Comparison of ENCODE assay signal across 16 cellular contexts in genomic region chr3:99319961-99320360, GRCh38.
A peak's percentile ranks its signal among the peaks of the same experiment; 100 is the strongest.
DNase-seq lines count a peak whose midpoint lies in the region; TF ChIP-seq lines count a peak whose summit lies in the region.
"Had no signal": no experiment of that assay in that cellular context is flagged by ENCODE, and none has a peak within 500 bp of the region (broad histone marks: within the 10 kb centered on the region; RNA-seq: fewer than 3 reads in every experiment).

No MANE protein-coding gene starts in this region.

- TF ChIP-seq CTCF in SK-N-SH (IDR thresholded peaks at IDR 0.05) (no peak), fibroblast of lung (conservative IDR thresholded peaks at IDR 0.05 in 1 of 2, IDR thresholded peaks at IDR 0.05 in 1 of 2; ENCODE audit: low read depth in 1 of 2, low read length in 2 of 2) (no peak), retinal pigment epithelial cell (conservative IDR thresholded peaks at IDR 0.05; ENCODE audit: low read depth, low read length) (no peak), glutamatergic neuron (IDR thresholded peaks at IDR 0.05; ENCODE audit: partially characterized antibody, unreplicated experiment) (no peak)

- peaks cover 11% of the 10 kb centered on the region for H3F3A ChIP-seq in SK-N-SH (replicated peaks; ENCODE audit: insufficient read depth)

- no peak overlapping the region for H3K4me3 Mint-ChIP-seq in glutamatergic neuron (ENCODE audit: unreplicated experiment)
- H3K4me3 Mint-ChIP-seq: activated naive CD4-positive, alpha-beta T cell treated with anti-CD3 and anti-CD28 coated beads, Interleukin-2, amount 50 U/mL, for 24 hours; dendritic cell treated with granulocyte-macrophage colony-stimulating factor and Interleukin-4, amounts not matched to agents 40 ng/mL and 50 ng/mL, for 4 days; nephron had no signal

- no peaks in the 10 kb centered on the region for H3K9me3 ChIP-seq in SK-N-SH
- H3K9me3 ChIP-seq in fibroblast of lung (ENCODE audit: control insufficient read depth, insufficient read depth, low read depth, low read length), result no peaks in the 10 kb centered on the region
- H3K9me3 ChIP-seq: left ventricle myocardium inferior had no signal

- CTCF ChIA-PET in SK-N-SH (lab: Yijun Ruan, JAX), result no interaction called here

- TF ChIP-seq EP300 in SK-N-SH (IDR thresholded peaks at IDR 0.05; ENCODE audit: borderline replicate concordance in 1 of 2, low read depth in 1 of 2, low read length in 1 of 2), result peak in 1 of 2 experiments; percentile 32; a peak in 1 of 4 replicates

- POLR2A ChIA-PET in SK-N-SH (lab: Yijun Ruan, JAX), result no interaction called here

- H3K4me1 ChIP-seq in SK-N-SH (ENCODE audit: control insufficient read depth in 1 of 2, insufficient read depth in 2 of 2, low read depth in 1 of 2, low read length in 1 of 2) (no peaks in the 10 kb centered on the region; a peak in 1 of 4 replicates), fibroblast of lung (ENCODE audit: control insufficient read depth, extremely low read depth, insufficient read depth, low read length) (peaks cover 11% of the 10 kb centered on the region)
- H3K4me1 ChIP-seq: left ventricle myocardium inferior had no signal

- no peak overlapping the region for H3K4me3 ChIP-seq in SK-N-SH (ENCODE audit: low read depth in 2 of 2, low read length in 1 of 2)
- no peak overlapping the region for H3K4me3 ChIP-seq in fibroblast of lung (replicated peaks in 1 of 4; ENCODE audit: control extremely low read depth in 1 of 4, insufficient read depth in 1 of 4, low read depth in 3 of 4, low read length in 4 of 4)
- no peak overlapping the region for H3K4me3 ChIP-seq in retinal pigment epithelial cell (ENCODE audit: low read length)
- H3K4me3 ChIP-seq: left ventricle myocardium inferior had no signal

- H2AFZ ChIP-seq in SK-N-SH (ENCODE audit: low read depth), result no peak overlapping the region
- H2AFZ ChIP-seq in fibroblast of lung (ENCODE audit: low read length), result no peak overlapping the region

- DNase-seq in GM03348 (ENCODE audit: low spot score) (peak; percentile 72), SK-N-SH (no peak), fibroblast of lung (ENCODE audit: low read depth in 2 of 2) (peak; percentile 84 to 95), retinal pigment epithelial cell (ENCODE audit: low read depth) (peak; percentile 81), DMS 273 treated with DMSO at 0.1 percent for 48 hours (lab: John Stamatoyannopoulos, UW) (no peak), glutamatergic neuron (no peak), midbrain (lab: John Stamatoyannopoulos, UW) (no peak)
- DNase-seq in activated CD4-positive, alpha-beta T cell treated with anti-CD3 and anti-CD28 coated beads for 48 hours, result no peak
- DNase-seq: left ventricle myocardium inferior, NCI-H526 treated with DMSO at 0.1 percent for 48 hours, Right ventricle myocardium superior, small intestine, substantia nigra had no signal

- no peaks in the 10 kb centered on the region; the same call in 1 of the 2 replicates for H3K27me3 ChIP-seq in SK-N-SH (ENCODE audit: insufficient read depth)
- no peaks in the 10 kb centered on the region for H3K27me3 ChIP-seq in fibroblast of lung (ENCODE audit: control insufficient read depth, insufficient read depth, low read length)

- H3K9me2 ChIP-seq in SK-N-SH, result no peaks in the 10 kb centered on the region

- H3K9ac ChIP-seq in SK-N-SH (no peak overlapping the region), fibroblast of lung (ENCODE audit: insufficient read depth, low read length) (no peak overlapping the region)

- H3K4me2 ChIP-seq in SK-N-SH (no peak overlapping the region), fibroblast of lung (ENCODE audit: extremely low read depth, insufficient read depth, low read length) (no peak overlapping the region)

- no peaks in the 10 kb centered on the region for H3K79me2 ChIP-seq in SK-N-SH (ENCODE audit: insufficient read depth)
- no peaks in the 10 kb centered on the region for H3K79me2 ChIP-seq in fibroblast of lung (ENCODE audit: control insufficient read depth, insufficient read depth, low read length)

- H3K36me3 ChIP-seq in SK-N-SH (replicated peaks in 1 of 2; ENCODE audit: control insufficient read depth in 1 of 2, insufficient read depth in 2 of 2, low read length in 1 of 2), result no peaks in the 10 kb centered on the region
- no peaks in the 10 kb centered on the region for H3K36me3 ChIP-seq in fibroblast of lung (ENCODE audit: control insufficient read depth, insufficient read depth, low read length)
- H3K36me3 ChIP-seq: left ventricle myocardium inferior had no signal

- no peaks in the 10 kb centered on the region for H3K36me3 Mint-ChIP-seq in glutamatergic neuron (ENCODE audit: unreplicated experiment)
- H3K36me3 Mint-ChIP-seq: activated naive CD4-positive, alpha-beta T cell treated with anti-CD3 and anti-CD28 coated beads, Interleukin-2, amount 50 U/mL, for 24 hours had no signal

- H4K20me1 ChIP-seq in SK-N-SH (ENCODE audit: insufficient read depth) (no peaks in the 10 kb centered on the region), fibroblast of lung (ENCODE audit: control insufficient read depth, extremely low read depth, insufficient read depth, low read length) (no peaks in the 10 kb centered on the region)

- H3K27ac ChIP-seq in SK-N-SH (ENCODE audit: low read depth in 2 of 2, low read length in 1 of 2) (peak overlapping the region; percentile 40 to 50; a peak in 3 of 4 replicates), fibroblast of lung (ENCODE audit: insufficient read depth, low read length) (peak overlapping the region; percentile 46)
- H3K27ac ChIP-seq: left ventricle myocardium inferior had no signal

- 6% methylated on average over 2 of the region's 2 CpGs for WGBS in SK-N-SH (ENCODE audit: low lambda C conversion rate)

- H3K27me3 Mint-ChIP-seq in glutamatergic neuron (ENCODE audit: unreplicated experiment), result no peaks in the 10 kb centered on the region
- H3K27me3 Mint-ChIP-seq: activated naive CD4-positive, alpha-beta T cell treated with anti-CD3 and anti-CD28 coated beads, Interleukin-2, amount 50 U/mL, for 24 hours; dendritic cell treated with granulocyte-macrophage colony-stimulating factor and Interleukin-4, amounts not matched to agents 40 ng/mL and 50 ng/mL, for 4 days had no signal

- no peak for TF ChIP-seq RAD21 in SK-N-SH (IDR thresholded peaks at IDR 0.05; ENCODE audit: low read length)

- no peaks in the 10 kb centered on the region for H3K4me1 Mint-ChIP-seq in glutamatergic neuron (ENCODE audit: low read depth, unreplicated experiment)
- H3K4me1 Mint-ChIP-seq: activated naive CD4-positive, alpha-beta T cell treated with anti-CD3 and anti-CD28 coated beads, Interleukin-2, amount 50 U/mL, for 24 hours had no signal

- H3K27ac Mint-ChIP-seq in glutamatergic neuron (ENCODE audit: unreplicated experiment), result no peak overlapping the region
- H3K27ac Mint-ChIP-seq: activated naive CD4-positive, alpha-beta T cell treated with anti-CD3 and anti-CD28 coated beads, Interleukin-2, amount 50 U/mL, for 24 hours; dendritic cell treated with granulocyte-macrophage colony-stimulating factor and Interleukin-4, amounts not matched to agents 40 ng/mL and 50 ng/mL, for 4 days had no signal

- no peaks in the 10 kb centered on the region for H3K9me3 Mint-ChIP-seq in glutamatergic neuron (ENCODE audit: unreplicated experiment)
- H3K9me3 Mint-ChIP-seq: activated naive CD4-positive, alpha-beta T cell treated with anti-CD3 and anti-CD28 coated beads, Interleukin-2, amount 50 U/mL, for 24 hours; dendritic cell treated with granulocyte-macrophage colony-stimulating factor and Interleukin-4, amounts not matched to agents 40 ng/mL and 50 ng/mL, for 4 days; nephron had no signal

TF ChIP-seq in SK-N-SH, 30 proteins besides CTCF, POLR2A, EP300 and RAD21:
- TF ChIP-seq JUND (IDR thresholded peaks at IDR 0.05), result peak; percentile 59
- TF ChIP-seq TEAD4 (IDR thresholded peaks at IDR 0.05; ENCODE audit: borderline replicate concordance, insufficient read depth), result peak; percentile 44; the same call in 1 of the 2 replicates
- no peak for TF ChIP-seq IRF3 (IDR thresholded peaks at IDR 0.05; ENCODE audit: low read depth, low read length)
- no peak for TF ChIP-seq MXI1 (IDR thresholded peaks at IDR 0.05; ENCODE audit: low read depth, low read length)
- TF ChIP-seq NFIC (IDR thresholded peaks at IDR 0.05; ENCODE audit: borderline replicate concordance), result peak; percentile 13; the same call in 1 of the 2 replicates
- peak; percentile 18; the same call in 1 of the 2 replicates for TF ChIP-seq FOSL2 (IDR thresholded peaks at IDR 0.05; ENCODE audit: borderline replicate concordance, low read depth)
- TF ChIP-seq PBX3 (IDR thresholded peaks at IDR 0.05), result peak; percentile 67
- no peak for TF ChIP-seq GABPA (IDR thresholded peaks at IDR 0.05; ENCODE audit: low read depth)
- TF ChIP-seq TCF12 (IDR thresholded peaks at IDR 0.05), result peak; percentile 38; the same call in 1 of the 2 replicates

Comparison
In these comparisons a context has a peak if more than half of its experiments do, and no peak if none do; other contexts are left out.
1. DNase-seq: peak in GM03348 (single experiment), fibroblast of lung (2 of 2) and retinal pigment epithelial cell (single experiment); none in SK-N-SH (single experiment), activated CD4-positive, alpha-beta T cell treated with anti-CD3 and anti-CD28 coated beads for 48 hours (single experiment), DMS 273 treated with DMSO at 0.1 percent for 48 hours (single experiment), glutamatergic neuron (single experiment) and midbrain (single experiment).